2 cellular contexts compared by ENCODE assay signal in the genomic region with DNA sequence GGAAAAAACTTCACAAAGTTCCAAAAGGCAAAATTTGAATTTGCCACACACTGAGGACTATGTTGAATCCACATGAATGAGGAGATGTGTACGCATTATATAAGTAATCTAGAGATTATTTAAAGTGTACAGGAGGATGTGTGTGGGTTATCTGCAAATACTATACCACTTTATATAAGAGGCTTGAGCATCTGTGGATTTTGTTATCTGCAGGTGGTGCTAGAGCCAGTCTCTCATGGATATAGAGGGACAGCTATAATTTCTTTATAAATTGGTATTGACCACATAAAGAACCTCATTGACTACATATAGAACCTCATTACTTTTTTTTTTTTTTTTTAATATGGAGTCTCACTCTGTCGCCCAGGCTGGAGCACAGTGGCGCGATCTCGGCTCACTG.
TF ChIP-seq lines count a peak whose summit lies in the region.

No MANE protein-coding gene starts in this region.

TF ChIP-seq in A549, 52 proteins besides CTCF, POLR2A, EP300 and RAD21:
- TF ChIP-seq JUN (IDR thresholded peaks at IDR 0.05): no peak
- no peak for TF ChIP-seq MAZ (IDR thresholded peaks at IDR 0.05; ENCODE audit: borderline replicate concordance, low read depth, low read length)
- no peak for TF ChIP-seq SREBF2 (IDR thresholded peaks at IDR 0.05)
- no peak for TF ChIP-seq PHF8 (IDR thresholded peaks at IDR 0.05; ENCODE audit: borderline replicate concordance, low read depth)
- TF ChIP-seq, protein P1, sequence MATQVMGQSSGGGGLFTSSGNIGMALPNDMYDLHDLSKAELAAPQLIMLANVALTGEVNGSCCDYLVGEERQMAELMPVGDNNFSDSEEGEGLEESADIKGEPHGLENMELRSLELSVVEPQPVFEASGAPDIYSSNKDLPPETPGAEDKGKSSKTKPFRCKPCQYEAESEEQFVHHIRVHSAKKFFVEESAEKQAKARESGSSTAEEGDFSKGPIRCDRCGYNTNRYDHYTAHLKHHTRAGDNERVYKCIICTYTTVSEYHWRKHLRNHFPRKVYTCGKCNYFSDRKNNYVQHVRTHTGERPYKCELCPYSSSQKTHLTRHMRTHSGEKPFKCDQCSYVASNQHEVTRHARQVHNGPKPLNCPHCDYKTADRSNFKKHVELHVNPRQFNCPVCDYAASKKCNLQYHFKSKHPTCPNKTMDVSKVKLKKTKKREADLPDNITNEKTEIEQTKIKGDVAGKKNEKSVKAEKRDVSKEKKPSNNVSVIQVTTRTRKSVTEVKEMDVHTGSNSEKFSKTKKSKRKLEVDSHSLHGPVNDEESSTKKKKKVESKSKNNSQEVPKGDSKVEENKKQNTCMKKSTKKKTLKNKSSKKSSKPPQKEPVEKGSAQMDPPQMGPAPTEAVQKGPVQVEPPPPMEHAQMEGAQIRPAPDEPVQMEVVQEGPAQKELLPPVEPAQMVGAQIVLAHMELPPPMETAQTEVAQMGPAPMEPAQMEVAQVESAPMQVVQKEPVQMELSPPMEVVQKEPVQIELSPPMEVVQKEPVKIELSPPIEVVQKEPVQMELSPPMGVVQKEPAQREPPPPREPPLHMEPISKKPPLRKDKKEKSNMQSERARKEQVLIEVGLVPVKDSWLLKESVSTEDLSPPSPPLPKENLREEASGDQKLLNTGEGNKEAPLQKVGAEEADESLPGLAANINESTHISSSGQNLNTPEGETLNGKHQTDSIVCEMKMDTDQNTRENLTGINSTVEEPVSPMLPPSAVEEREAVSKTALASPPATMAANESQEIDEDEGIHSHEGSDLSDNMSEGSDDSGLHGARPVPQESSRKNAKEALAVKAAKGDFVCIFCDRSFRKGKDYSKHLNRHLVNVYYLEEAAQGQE (IDR thresholded peaks at IDR 0.05): no peak
- TF ChIP-seq RNF2 (IDR thresholded peaks at IDR 0.05; ENCODE audit: borderline replicate concordance, low read depth): no peak
- TF ChIP-seq, protein P2, sequence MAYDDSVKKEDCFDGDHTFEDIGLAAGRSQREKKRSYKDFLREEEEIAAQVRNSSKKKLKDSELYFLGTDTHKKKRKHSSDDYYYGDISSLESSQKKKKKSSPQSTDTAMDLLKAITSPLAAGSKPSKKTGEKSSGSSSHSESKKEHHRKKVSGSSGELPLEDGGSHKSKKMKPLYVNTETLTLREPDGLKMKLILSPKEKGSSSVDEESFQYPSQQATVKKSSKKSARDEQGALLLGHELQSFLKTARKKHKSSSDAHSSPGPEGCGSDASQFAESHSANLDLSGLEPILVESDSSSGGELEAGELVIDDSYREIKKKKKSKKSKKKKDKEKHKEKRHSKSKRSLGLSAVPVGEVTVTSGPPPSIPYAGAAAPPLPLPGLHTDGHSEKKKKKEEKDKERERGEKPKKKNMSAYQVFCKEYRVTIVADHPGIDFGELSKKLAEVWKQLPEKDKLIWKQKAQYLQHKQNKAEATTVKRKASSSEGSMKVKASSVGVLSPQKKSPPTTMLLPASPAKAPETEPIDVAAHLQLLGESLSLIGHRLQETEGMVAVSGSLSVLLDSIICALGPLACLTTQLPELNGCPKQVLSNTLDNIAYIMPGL (CRISPR knock-in tag; IDR thresholded peaks at IDR 0.05; ENCODE audit: borderline replicate concordance): no peak
- TF ChIP-seq, protein P3, sequence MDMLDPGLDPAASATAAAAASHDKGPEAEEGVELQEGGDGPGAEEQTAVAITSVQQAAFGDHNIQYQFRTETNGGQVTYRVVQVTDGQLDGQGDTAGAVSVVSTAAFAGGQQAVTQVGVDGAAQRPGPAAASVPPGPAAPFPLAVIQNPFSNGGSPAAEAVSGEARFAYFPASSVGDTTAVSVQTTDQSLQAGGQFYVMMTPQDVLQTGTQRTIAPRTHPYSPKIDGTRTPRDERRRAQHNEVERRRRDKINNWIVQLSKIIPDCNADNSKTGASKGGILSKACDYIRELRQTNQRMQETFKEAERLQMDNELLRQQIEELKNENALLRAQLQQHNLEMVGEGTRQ (IDR thresholded peaks at IDR 0.05): no peak
- no peak for TF ChIP-seq NFE2L2 (conservative IDR thresholded peaks at IDR 0.05; ENCODE audit: low read length)
- TF ChIP-seq EHF (CRISPR knock-in tag; IDR thresholded peaks at IDR 0.05): no peak
- TF ChIP-seq ZNF302 (CRISPR knock-in tag; IDR thresholded peaks at IDR 0.05): no peak
- no peak for TF ChIP-seq SMC3 (IDR thresholded peaks at IDR 0.05)
- no peak for TF ChIP-seq KDM1A (IDR thresholded peaks at IDR 0.05; ENCODE audit: low read depth)
- TF ChIP-seq, protein P4, sequence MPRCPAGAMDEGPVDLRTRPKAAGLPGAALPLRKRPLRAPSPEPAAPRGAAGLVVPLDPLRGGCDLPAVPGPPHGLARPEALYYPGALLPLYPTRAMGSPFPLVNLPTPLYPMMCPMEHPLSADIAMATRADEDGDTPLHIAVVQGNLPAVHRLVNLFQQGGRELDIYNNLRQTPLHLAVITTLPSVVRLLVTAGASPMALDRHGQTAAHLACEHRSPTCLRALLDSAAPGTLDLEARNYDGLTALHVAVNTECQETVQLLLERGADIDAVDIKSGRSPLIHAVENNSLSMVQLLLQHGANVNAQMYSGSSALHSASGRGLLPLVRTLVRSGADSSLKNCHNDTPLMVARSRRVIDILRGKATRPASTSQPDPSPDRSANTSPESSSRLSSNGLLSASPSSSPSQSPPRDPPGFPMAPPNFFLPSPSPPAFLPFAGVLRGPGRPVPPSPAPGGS (IDR thresholded peaks at IDR 0.05): no peak
- no peak for TF ChIP-seq HEYL (CRISPR knock-in tag; IDR thresholded peaks at IDR 0.05)
- no peak for TF ChIP-seq NR3C1 (IDR thresholded peaks at IDR 0.05)
- TF ChIP-seq CHD2 (IDR thresholded peaks at IDR 0.05; ENCODE audit: low read length, partially characterized antibody): no peak
- TF ChIP-seq, protein P5, sequence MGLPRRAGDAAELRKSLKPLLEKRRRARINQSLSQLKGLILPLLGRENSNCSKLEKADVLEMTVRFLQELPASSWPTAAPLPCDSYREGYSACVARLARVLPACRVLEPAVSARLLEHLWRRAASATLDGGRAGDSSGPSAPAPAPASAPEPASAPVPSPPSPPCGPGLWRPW (IDR thresholded peaks at IDR 0.05): no peak
- no peak for TF ChIP-seq MAFK (IDR thresholded peaks at IDR 0.05; ENCODE audit: partially characterized antibody)

TF ChIP-seq in H1, 55 proteins besides CTCF, POLR2A, EP300 and RAD21:
- no peak for TF ChIP-seq YY1 (IDR thresholded peaks at IDR 0.05; ENCODE audit: low read depth, low read length)
- TF ChIP-seq SRF (IDR thresholded peaks at IDR 0.05; ENCODE audit: low read depth, low read length): no peak
- TF ChIP-seq POLR2AphosphoS5 (IDR thresholded peaks at IDR 0.05; ENCODE audit: low read depth, low read length): no peak
